Comparison of ENCODE assay signal across 8 cellular contexts in genomic region chr15:56919708-56920637, GRCh38. TPM values are rescaled to one million over a fixed set of nuclear protein-coding genes. Genes with fewer than 3 reads are reported as not detected.
A peak's percentile ranks its signal among the peaks of the same experiment; 100 is the strongest.
DNase-seq lines count a peak whose midpoint lies in the region; ATAC-seq and TF ChIP-seq lines count a peak whose summit lies in the region.

No MANE protein-coding gene starts in this region.

- no peak overlapping the region for H3K27ac ChIP-seq in AG04450 (ENCODE audit: low read depth, low read length)
- peak overlapping the region; percentile 92 for H3K27ac ChIP-seq in caudate nucleus (ENCODE audit: low read depth, low read length)

- ATAC-seq in GM18861 (IDR thresholded peaks at IDR 0.05; ENCODE audit: unreplicated experiment): peak; percentile 11
- peak; percentile 6 for ATAC-seq in HG03521 (IDR thresholded peaks at IDR 0.05; ENCODE audit: unreplicated experiment)

- POLR2A ChIA-PET in AG04450 (lab: Yijun Ruan, JAX): no interaction called here

- CTCF ChIA-PET in AG04450 (lab: Charles Lee): interaction anchor here (0.8 to 1.0 kb wide), 2 partner anchors 219 to 225 kb away, joined by 3 to 5 read pairs; no protein-coding TSS in a partner anchor

- DNase-seq in AG04450 (ENCODE audit: low read depth, low spot score) (no peak), SW480 (ENCODE audit: low spot score) (peak; percentile 33), caudate nucleus (lab: John Stamatoyannopoulos, UW) (peak in 21 of 61 donors; percentile 1 to 71 (median 35)), left kidney (ENCODE audit: low read depth, low spot score) (peak; percentile 77), NK-92 (lab: John Stamatoyannopoulos, UW; ENCODE audit: unreplicated experiment) (no peak)
- DNase-seq in stimulated activated CD8-positive, alpha-beta memory T cell treated with anti-CD3 and anti-CD28 coated beads, Interleukin-4, amount 100 ng/mL, for 48 hours: peak; percentile 53

- peaks cover 3% of the 10 kb centered on the region; the same call in 1 of the 2 replicates for H3K9me3 ChIP-seq in AG04450 (ENCODE audit: control insufficient read depth, insufficient read depth, low read length)

- H3K4me3 ChIP-seq in AG04450 (ENCODE audit: low read depth, low read length): peak overlapping the region; percentile 87

- H3K27me3 ChIP-seq in AG04450 (ENCODE audit: control insufficient read depth, insufficient read depth, low read length): no peaks in the 10 kb centered on the region

- no peak for TF ChIP-seq CTCF in AG04450 (IDR thresholded peaks at IDR 0.05; ENCODE audit: low read depth, low read length)

RNA-seq across cellular contexts. Expression of gene TCF12, which starts 1.5 kb away (rescaled TPM):
- 410 and 447 TPM in 2 replicates for polyA plus RNA-seq in AG04450 (2011; rRNA removed)
- polyA minus RNA-seq in AG04450 (2011; rRNA and poly(A)+ RNA removed): 637 and 703 TPM in 2 replicates

Comparison
In these comparisons a context has a peak if more than half of its experiments do, and no peak if none do; other contexts are left out.
1. DNase-seq: peak in SW480 (single experiment), left kidney (single experiment) and stimulated activated CD8-positive, alpha-beta memory T cell treated with anti-CD3 and anti-CD28 coated beads, Interleukin-4, amount 100 ng/mL, for 48 hours (single experiment); none in AG04450 (single experiment) and NK-92 (single experiment).